8 cellular contexts compared by ENCODE assay signal in the genomic region with DNA sequence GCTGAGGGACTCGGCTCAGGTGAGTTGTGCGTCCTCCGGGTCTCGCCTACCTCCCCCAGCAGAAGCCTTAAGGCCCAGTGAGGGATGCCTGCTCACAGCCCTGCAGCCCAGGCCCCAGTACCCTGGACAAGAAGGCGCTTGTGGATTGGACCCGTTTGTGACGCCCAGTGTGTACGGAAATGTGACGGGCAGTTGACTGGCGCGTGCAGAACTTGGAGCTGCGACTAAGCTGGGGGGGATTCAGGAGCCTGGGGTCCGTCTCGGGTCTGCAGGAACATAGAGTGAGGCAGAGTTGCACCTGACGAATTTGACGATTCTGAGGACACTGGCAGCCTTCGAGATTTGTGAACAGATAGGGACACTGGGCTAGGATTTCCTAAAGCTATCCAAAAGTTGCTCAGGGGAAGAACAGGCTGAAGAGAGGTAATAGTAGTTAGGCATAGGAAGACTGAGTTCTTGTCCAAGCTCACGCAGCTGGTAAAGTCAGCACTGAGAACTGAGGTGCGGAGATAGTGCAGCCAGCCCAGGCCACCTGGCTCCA. TPM values are rescaled to one million over a fixed set of nuclear protein-coding genes. Genes with fewer than 3 reads are reported as not detected.
DNase-seq lines count a peak whose midpoint lies in the region; TF ChIP-seq lines count a peak whose summit lies in the region.

No MANE protein-coding gene starts in this region.

- H3K4me3 ChIP-seq in GM06990 (replicated peaks; ENCODE audit: low read depth, low read length) (peak overlapping the region; percentile 96), endocrine pancreas (ENCODE audit: control insufficient read depth, insufficient read depth, low read length) (peak overlapping the region; percentile 72), ovary (peak overlapping the region; percentile 95)

- H3K27me3 ChIP-seq in GM06990 (replicated peaks; ENCODE audit: control insufficient read depth, insufficient read depth, low read length) (no peaks in the 10 kb centered on the region), endocrine pancreas (ENCODE audit: control insufficient read depth, insufficient read depth, low read length) (no peaks in the 10 kb centered on the region), ovary (no peaks in the 10 kb centered on the region)

- no peak for TF ChIP-seq EP300 in ovary (IDR thresholded peaks at IDR 0.05)

- H3K9me3 ChIP-seq in endocrine pancreas (ENCODE audit: control insufficient read depth, low read length) (peaks cover 12% of the 10 kb centered on the region), ovary (peaks cover 11 to 40% of the 10 kb centered on the region in 2 donors)

- H3K4me1 ChIP-seq in endocrine pancreas (ENCODE audit: control insufficient read depth, insufficient read depth, low read length) (no peaks in the 10 kb centered on the region), ovary (ENCODE audit: insufficient read depth) (peaks cover 5% of the 10 kb centered on the region)

- TF ChIP-seq POLR2A in ovary (IDR thresholded peaks at IDR 0.05) = no peak

- peak overlapping the region; percentile 66 for H3K9ac ChIP-seq in endocrine pancreas (ENCODE audit: control insufficient read depth, insufficient read depth, low read length)

- peaks cover 21% of the 10 kb centered on the region for H3K36me3 ChIP-seq in GM06990 (ENCODE audit: control insufficient read depth, insufficient read depth, low read length)
- H3K36me3 ChIP-seq in endocrine pancreas (ENCODE audit: control insufficient read depth, insufficient read depth, low read length) = peaks cover 21% of the 10 kb centered on the region
- no peaks in the 10 kb centered on the region for H3K36me3 ChIP-seq in ovary

- WGBS in ovary, 3 donors = 2 to 3% (median 2%) methylated on average over 15 to 19 of the region's 19 CpGs

- no peak overlapping the region for H3K27ac ChIP-seq in ovary

- DNase-seq in GM06990 (ENCODE audit: extremely low read depth, insufficient read length) = no peak
- peak; percentile 12 for DNase-seq in M059J (ENCODE audit: low read depth)
- no peak for DNase-seq in ovary
- no peak for DNase-seq in glomerular visceral epithelial cell (ENCODE audit: extremely low spot score)
- DNase-seq in T-helper 9 cell = no peak
- DNase-seq in activated CD4-positive, alpha-beta T cell treated with anti-CD3 and anti-CD28 coated beads, Interleukin-2, amount 50 U/mL, for 4 hours = no peak
- DNase-seq in NCI-H524 (lab: John Stamatoyannopoulos, UW) = no peak

- intact Hi-C loops in ovary (cut with DNase I) = no loop called here

- TF ChIP-seq CTCF in GM06990 (IDR thresholded peaks at IDR 0.05; ENCODE audit: insufficient read depth, low read length, poor library complexity, severe bottlenecking) = no peak
- no peak for TF ChIP-seq CTCF in ovary (IDR thresholded peaks at IDR 0.05)

RNA-seq across cellular contexts. Expression of gene ZNF551, which starts 0.5 kb away (rescaled TPM):
- total RNA-seq in M059J (2014; rRNA removed; shearing (Covaris generic)) = 7.0 and 13.1 TPM in 2 replicates
- total RNA-seq in ovary = 10 to 100 TPM in 3 of 7 donors, 1 to 10 TPM in 4; 6.8 to 11.3 (median 9.7) TPM
- 1 to 10 TPM; 3.8 to 4.2 TPM for polyA plus RNA-seq in ovary

RNA-seq across cellular contexts. Expression of gene ZSCAN4, which starts 13.6 kb away (rescaled TPM):
- total RNA-seq in M059J (2014; rRNA removed; shearing (Covaris generic)) = not detected in 2 replicates
- total RNA-seq in ovary = 1 to 10 TPM in 1 of 7 donors, under 1 TPM in 1, not detected in 5; 0.13 to 1.3 TPM
- polyA plus RNA-seq in ovary = under 1 TPM; 0.07 to 0.08 TPM

RNA-seq across cellular contexts. Expression of gene ZNF154, which starts 26.7 kb away (rescaled TPM):
- total RNA-seq in M059J (2014; rRNA removed; shearing (Covaris generic)) = not detected in 2 replicates
- 10 to 100 TPM in 1 of 7 donors, 1 to 10 TPM in 6; 1.1 to 10.4 (median 2.4) TPM for total RNA-seq in ovary
- polyA plus RNA-seq in ovary = 1 to 10 TPM; 1.4 to 3.5 TPM

RNA-seq across cellular contexts. Expression of gene ZNF671, which starts 45.1 kb away (rescaled TPM):
- 1.9 and 5.4 TPM in 2 replicates for total RNA-seq in M059J (2014; rRNA removed; shearing (Covaris generic))
- 10 to 100 TPM in 1 of 7 donors, 1 to 10 TPM in 6; 1.5 to 13.2 (median 6.4) TPM for total RNA-seq in ovary
- polyA plus RNA-seq in ovary = 1 to 10 TPM; 2.1 to 5.0 TPM

RNA-seq across cellular contexts. Expression of gene ZNF211, which starts 49.3 kb away (rescaled TPM):
- 12.2 and 13.1 TPM in 2 replicates for total RNA-seq in M059J (2014; rRNA removed; shearing (Covaris generic))
- total RNA-seq in ovary = 10 to 100 TPM in 6 of 7 donors, 1 to 10 TPM in 1; 8.3 to 16.7 (median 12.0) TPM
- polyA plus RNA-seq in ovary = 10 to 100 TPM in 1 of 2 donors, 1 to 10 TPM in 1; 8.4 to 16.3 TPM
